31 cellular contexts compared by ENCODE assay signal in genomic region chr11:134761361-134761760, GRCh38.
DNase-seq lines count a peak whose midpoint lies in the region; ATAC-seq and TF ChIP-seq lines count a peak whose summit lies in the region.
"Had no signal": no experiment of that assay in that cellular context is flagged by ENCODE, and none has a peak within 500 bp of the region (broad histone marks: within the 10 kb centered on the region; RNA-seq: fewer than 3 reads in every experiment).

No MANE protein-coding gene starts in this region.

- no peak overlapping the region for H3K9ac ChIP-seq in endodermal cell (ENCODE audit: extremely low read depth, low read length, poor library complexity, severe bottlenecking)

- H3K9me3 Mint-ChIP-seq in endodermal cell: no peaks in the 10 kb centered on the region
- no peaks in the 10 kb centered on the region for H3K9me3 Mint-ChIP-seq in stimulated activated effector memory CD8-positive, alpha-beta T cell treated with anti-CD3 and anti-CD28 coated beads, Interleukin-12 subunit alpha, Interleukin-12 subunit beta, amount 100 ng/mL, for 72 hours
- H3K9me3 Mint-ChIP-seq: activated CD4-positive, alpha-beta memory T cell treated with anti-CD3 and anti-CD28 coated beads for 36 hours; activated naive CD8-positive, alpha-beta T cell treated with anti-CD3 and anti-CD28 coated beads, Interleukin-2, amount 10 ng/mL, durations not matched to agents 7 days and 5 days had no signal

- WGBS in endodermal cell (ENCODE audit: insufficient coverage in 1 of 2, insufficient read length in 1 of 2), 2 experiments: 86 to 94% methylated on average over 11 to 12 of the region's 12 CpGs

- H3K27me3 Mint-ChIP-seq in endodermal cell (ENCODE audit: insufficient read depth): peaks cover 13% of the 10 kb centered on the region
- H3K27me3 Mint-ChIP-seq: activated naive CD8-positive, alpha-beta T cell treated with anti-CD3 and anti-CD28 coated beads, Interleukin-2, amount 10 ng/mL, durations not matched to agents 7 days and 5 days had no signal

- no peaks in the 10 kb centered on the region for H3K9me3 ChIP-seq in endodermal cell (ENCODE audit: control insufficient read depth, low read length)
- H3K9me3 ChIP-seq: left ventricle myocardium inferior, ovary had no signal

- H3K36me3 ChIP-seq in endodermal cell (ENCODE audit: control insufficient read depth, insufficient read depth, low read length): no peaks in the 10 kb centered on the region
- H3K36me3 ChIP-seq: left ventricle myocardium inferior, ovary, tibial nerve had no signal

- H3K4me3 ChIP-seq in endodermal cell (ENCODE audit: low read length): no peak overlapping the region
- H3K4me3 ChIP-seq: ovary, smooth muscle cell had no signal

- H3K27ac Mint-ChIP-seq in endodermal cell: no peak overlapping the region
- H3K27ac Mint-ChIP-seq in stimulated activated effector memory CD8-positive, alpha-beta T cell treated with anti-CD3 and anti-CD28 coated beads, Interleukin-12 subunit alpha, Interleukin-12 subunit beta, amount 100 ng/mL, for 72 hours: no peak overlapping the region
- H3K27ac Mint-ChIP-seq: activated CD4-positive, alpha-beta memory T cell treated with anti-CD3 and anti-CD28 coated beads for 36 hours; activated naive CD8-positive, alpha-beta T cell treated with anti-CD3 and anti-CD28 coated beads, Interleukin-2, amount 10 ng/mL, durations not matched to agents 7 days and 5 days; B cell had no signal

- H3K4me1 ChIP-seq in endodermal cell (ENCODE audit: control insufficient read depth, insufficient read depth, low read length): no peaks in the 10 kb centered on the region
- H3K4me1 ChIP-seq: left ventricle myocardium inferior, tibial nerve had no signal

- ATAC-seq in Right ventricle myocardium inferior: no peak
- ATAC-seq in stimulated activated effector memory CD8-positive, alpha-beta T cell treated with anti-CD3 and anti-CD28 coated beads, Interleukin-12 subunit alpha, Interleukin-12 subunit beta, amount 100 ng/mL, for 72 hours: no peak
- ATAC-seq in HG03196 (IDR thresholded peaks at IDR 0.05; ENCODE audit: unreplicated experiment): no peak
- no peak for ATAC-seq in GM18520 (IDR thresholded peaks at IDR 0.05; ENCODE audit: unreplicated experiment)
- ATAC-seq: naive thymus-derived CD8-positive, alpha-beta T cell had no signal

- peaks cover 5% of the 10 kb centered on the region for H3K4me1 Mint-ChIP-seq in endodermal cell
- H3K4me1 Mint-ChIP-seq in stimulated activated effector memory CD8-positive, alpha-beta T cell treated with anti-CD3 and anti-CD28 coated beads, Interleukin-12 subunit alpha, Interleukin-12 subunit beta, amount 100 ng/mL, for 72 hours: no peaks in the 10 kb centered on the region
- H3K4me1 Mint-ChIP-seq: activated naive CD8-positive, alpha-beta T cell treated with anti-CD3 and anti-CD28 coated beads, Interleukin-2, amount 10 ng/mL, durations not matched to agents 7 days and 5 days; B cell had no signal

- no peak for TF ChIP-seq CTCF in endodermal cell (conservative IDR thresholded peaks at IDR 0.05)

- DNase-seq in cardiac septum (ENCODE audit: low spot score): peak; percentile 46
- no peak for DNase-seq in Right ventricle myocardium inferior (ENCODE audit: missing footprints)
- DNase-seq in NCI-H82 treated with DMSO at 0.1 percent for 48 hours (lab: John Stamatoyannopoulos, UW; ENCODE audit: unreplicated experiment): peak; percentile 70
- DNase-seq in endodermal cell: peak; percentile 36
- DNase-seq in stimulated activated effector memory CD8-positive, alpha-beta T cell treated with anti-CD3 and anti-CD28 coated beads, Interleukin-12 subunit alpha, Interleukin-12 subunit beta, amount 100 ng/mL, for 72 hours (ENCODE audit: low spot score in 2 of 2): peak in 1 of 2 donors; percentile 33
- DNase-seq: activated CD4-positive, alpha-beta memory T cell treated with anti-CD3 and anti-CD28 coated beads for 36 hours; activated effector memory CD4-positive, alpha-beta T cell treated with Interleukin-2 at 50 U/mL for 16 hours; activated naive CD8-positive, alpha-beta T cell treated with anti-CD3 and anti-CD28 coated beads, Interleukin-2, amount 10 ng/mL, durations not matched to agents 7 days and 5 days; central memory CD4-positive, alpha-beta T cell; dermis blood vessel endothelial cell; DMS79; Karpas-422; left ventricle myocardium inferior; midbrain; naive thymus-derived CD8-positive, alpha-beta T cell; NCI-H1436 treated with DMSO at 0.1 percent for 48 hours; NCI-H2107; NCI-H446 treated with DMSO at 0.1 percent for 48 hours; NK-92 treated with Interleukin-12 subunit alpha and Interleukin-12 subunit beta, amount 100 ng/mL, for 24 hours; ovary; retina; SIG-M5; stimulated activated CD4-positive, alpha-beta T cell treated with anti-CD3 and anti-CD28 coated beads, Interleukin-2, amount 100 ng/mL, for 24 hours; SW 1271; T-helper 9 cell had no signal

- H3K27me3 ChIP-seq in endodermal cell (ENCODE audit: control insufficient read depth, insufficient read depth, low read length, poor library complexity, severe bottlenecking): no peaks in the 10 kb centered on the region
- H3K27me3 ChIP-seq: ovary, tibial nerve had no signal

- H3K27ac ChIP-seq in endodermal cell (ENCODE audit: low read depth, low read length): no peak overlapping the region
- H3K27ac ChIP-seq: HL-60, left ventricle myocardium inferior, ovary, tibial nerve had no signal

- H3K36me3 Mint-ChIP-seq in endodermal cell (ENCODE audit: low read depth): no peaks in the 10 kb centered on the region
- no peaks in the 10 kb centered on the region for H3K36me3 Mint-ChIP-seq in stimulated activated effector memory CD8-positive, alpha-beta T cell treated with anti-CD3 and anti-CD28 coated beads, Interleukin-12 subunit alpha, Interleukin-12 subunit beta, amount 100 ng/mL, for 72 hours
- H3K36me3 Mint-ChIP-seq: activated CD4-positive, alpha-beta memory T cell treated with anti-CD3 and anti-CD28 coated beads for 36 hours; activated naive CD8-positive, alpha-beta T cell treated with anti-CD3 and anti-CD28 coated beads, Interleukin-2, amount 10 ng/mL, durations not matched to agents 7 days and 5 days had no signal

- intact Hi-C loops in cardiac septum (cut with DNase I) (no loop called here), Right ventricle myocardium inferior (cut with DNase I) (no loop called here)

- H3K4me3 Mint-ChIP-seq in endodermal cell: no peak overlapping the region
- H3K4me3 Mint-ChIP-seq in stimulated activated effector memory CD8-positive, alpha-beta T cell treated with anti-CD3 and anti-CD28 coated beads, Interleukin-12 subunit alpha, Interleukin-12 subunit beta, amount 100 ng/mL, for 72 hours: peak overlapping the region; percentile 49
- H3K4me3 Mint-ChIP-seq: activated CD4-positive, alpha-beta memory T cell treated with anti-CD3 and anti-CD28 coated beads for 36 hours; B cell had no signal
